Comparison of ENCODE assay signal across 2 cellular contexts in the genomic region with DNA sequence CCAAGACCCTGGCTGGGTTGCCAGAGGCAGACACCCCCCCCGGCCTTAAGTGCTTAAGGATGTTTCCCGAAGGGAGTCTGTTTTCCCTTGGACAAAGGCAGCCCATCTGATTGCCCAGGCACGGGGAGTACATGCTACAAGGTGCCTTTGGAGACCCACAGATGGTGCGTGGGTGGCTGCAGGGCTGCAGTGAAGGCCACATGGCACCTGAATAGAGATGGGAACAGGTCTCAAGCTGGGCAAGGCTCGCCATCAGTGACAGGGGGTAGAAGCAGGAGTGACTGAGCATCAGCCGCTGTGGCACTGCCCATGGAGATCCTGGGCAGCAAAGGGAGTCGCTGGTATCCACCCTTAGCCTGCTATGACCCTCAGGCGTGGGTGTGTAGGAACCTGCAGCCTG.
TF ChIP-seq lines count a peak whose summit lies in the region.

No MANE protein-coding gene starts in this region.

TF ChIP-seq in HEK293, 187 proteins besides CTCF, POLR2A, EP300 and RAD21:
- TF ChIP-seq ZNF10 (tag by site-specific recombination; IDR thresholded peaks at IDR 0.05) (no peak), ZFHX2 (tag by site-specific recombination; conservative IDR thresholded peaks at IDR 0.05) (peak; percentile 38)
TF ChIP-seq in HEK293: peak in this region for 1.

TF ChIP-seq in K562, 482 proteins besides CTCF, POLR2A, EP300 and RAD21:
- TF ChIP-seq MTA2 (IDR thresholded peaks at IDR 0.05; ENCODE audit: low read depth) = no peak
- TF ChIP-seq CXXC5 (CRISPR knock-in tag; IDR thresholded peaks at IDR 0.05) = no peak
- TF ChIP-seq ZFP30 (CRISPR knock-in tag; IDR thresholded peaks at IDR 0.05; ENCODE audit: borderline replicate concordance) = no peak
- no peak for TF ChIP-seq ZNF431 (CRISPR knock-in tag; IDR thresholded peaks at IDR 0.05)
- TF ChIP-seq, protein P1, sequence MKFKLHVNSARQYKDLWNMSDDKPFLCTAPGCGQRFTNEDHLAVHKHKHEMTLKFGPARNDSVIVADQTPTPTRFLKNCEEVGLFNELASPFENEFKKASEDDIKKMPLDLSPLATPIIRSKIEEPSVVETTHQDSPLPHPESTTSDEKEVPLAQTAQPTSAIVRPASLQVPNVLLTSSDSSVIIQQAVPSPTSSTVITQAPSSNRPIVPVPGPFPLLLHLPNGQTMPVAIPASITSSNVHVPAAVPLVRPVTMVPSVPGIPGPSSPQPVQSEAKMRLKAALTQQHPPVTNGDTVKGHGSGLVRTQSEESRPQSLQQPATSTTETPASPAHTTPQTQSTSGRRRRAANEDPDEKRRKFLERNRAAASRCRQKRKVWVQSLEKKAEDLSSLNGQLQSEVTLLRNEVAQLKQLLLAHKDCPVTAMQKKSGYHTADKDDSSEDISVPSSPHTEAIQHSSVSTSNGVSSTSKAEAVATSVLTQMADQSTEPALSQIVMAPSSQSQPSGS (CRISPR knock-in tag; IDR thresholded peaks at IDR 0.05) = no peak
- no peak for TF ChIP-seq NFYB (IDR thresholded peaks at IDR 0.05; ENCODE audit: extremely low read depth, insufficient read length)
- TF ChIP-seq ZNF561 (CRISPR knock-in tag; conservative IDR thresholded peaks at IDR 0.05) = no peak
- no peak for TF ChIP-seq FOXA3 (CRISPR knock-in tag; conservative IDR thresholded peaks at IDR 0.05 in 1 of 2, IDR thresholded peaks at IDR 0.05 in 1 of 2)
- no peak for TF ChIP-seq CHCHD3 (CRISPR knock-in tag; IDR thresholded peaks at IDR 0.05)
- no peak for TF ChIP-seq ZNF507 (tag; conservative IDR thresholded peaks at IDR 0.05)
- TF ChIP-seq, protein P2, sequence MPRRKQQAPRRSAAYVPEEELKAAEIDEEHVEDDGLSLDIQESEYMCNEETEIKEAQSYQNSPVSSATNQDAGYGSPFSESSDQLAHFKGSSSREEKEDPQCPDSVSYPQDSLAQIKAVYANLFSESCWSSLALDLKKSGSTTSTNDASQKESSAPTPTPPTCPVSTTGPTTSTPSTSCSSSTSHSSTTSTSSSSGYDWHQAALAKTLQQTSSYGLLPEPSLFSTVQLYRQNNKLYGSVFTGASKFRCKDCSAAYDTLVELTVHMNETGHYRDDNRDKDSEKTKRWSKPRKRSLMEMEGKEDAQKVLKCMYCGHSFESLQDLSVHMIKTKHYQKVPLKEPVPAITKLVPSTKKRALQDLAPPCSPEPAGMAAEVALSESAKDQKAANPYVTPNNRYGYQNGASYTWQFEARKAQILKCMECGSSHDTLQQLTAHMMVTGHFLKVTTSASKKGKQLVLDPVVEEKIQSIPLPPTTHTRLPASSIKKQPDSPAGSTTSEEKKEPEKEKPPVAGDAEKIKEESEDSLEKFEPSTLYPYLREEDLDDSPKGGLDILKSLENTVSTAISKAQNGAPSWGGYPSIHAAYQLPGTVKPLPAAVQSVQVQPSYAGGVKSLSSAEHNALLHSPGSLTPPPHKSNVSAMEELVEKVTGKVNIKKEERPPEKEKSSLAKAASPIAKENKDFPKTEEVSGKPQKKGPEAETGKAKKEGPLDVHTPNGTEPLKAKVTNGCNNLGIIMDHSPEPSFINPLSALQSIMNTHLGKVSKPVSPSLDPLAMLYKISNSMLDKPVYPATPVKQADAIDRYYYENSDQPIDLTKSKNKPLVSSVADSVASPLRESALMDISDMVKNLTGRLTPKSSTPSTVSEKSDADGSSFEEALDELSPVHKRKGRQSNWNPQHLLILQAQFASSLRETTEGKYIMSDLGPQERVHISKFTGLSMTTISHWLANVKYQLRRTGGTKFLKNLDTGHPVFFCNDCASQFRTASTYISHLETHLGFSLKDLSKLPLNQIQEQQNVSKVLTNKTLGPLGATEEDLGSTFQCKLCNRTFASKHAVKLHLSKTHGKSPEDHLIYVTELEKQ (CRISPR knock-in tag; IDR thresholded peaks at IDR 0.05) = no peak
